27 cellular contexts compared by ENCODE assay signal in genomic region chr11:118100691-118101232, GRCh38. TPM values are rescaled to one million over a fixed set of nuclear protein-coding genes. Genes with fewer than 3 reads are reported as not detected.
DNase-seq lines count a peak whose midpoint lies in the region; ATAC-seq, FAIRE-seq and TF ChIP-seq lines count a peak whose summit lies in the region.
"Had no signal": no experiment of that assay in that cellular context is flagged by ENCODE, and none has a peak within 500 bp of the region (broad histone marks: within the 10 kb centered on the region; RNA-seq: fewer than 3 reads in every experiment).

No MANE protein-coding gene starts in this region.

- peak overlapping the region; percentile 74 for H3K4me3 Mint-ChIP-seq in glutamatergic neuron (ENCODE audit: unreplicated experiment)
- H3K4me3 Mint-ChIP-seq: CD4-positive, CD25-positive, alpha-beta regulatory T cell; GM23338; H9 had no signal

- peaks cover 9% of the 10 kb centered on the region for H3K9me3 Mint-ChIP-seq in glutamatergic neuron (ENCODE audit: unreplicated experiment)
- H3K9me3 Mint-ChIP-seq: GM23338, H9 had no signal

- no peaks in the 10 kb centered on the region for H3K36me3 ChIP-seq in WERI-Rb-1
- H3K36me3 ChIP-seq: BLaER1 had no signal

- intact Hi-C loops in left ventricle myocardium superior (cut with micrococcal nuclease) (no loop called here), sciatic nerve (cut with DNase I) (loop anchor here (5.0 kb wide), 1 partner anchor 1727 kb away; no protein-coding TSS in a partner anchor)

- H3K9me3 ChIP-seq in WERI-Rb-1 (ENCODE audit: severe bottlenecking), result no peaks in the 10 kb centered on the region
- H3K9me3 ChIP-seq: BLaER1 had no signal

- no peaks in the 10 kb centered on the region for H3K27me3 ChIP-seq in WERI-Rb-1 (ENCODE audit: insufficient read depth, low read depth, severe bottlenecking)
- H3K27me3 ChIP-seq: BLaER1 had no signal

- H3K4me1 Mint-ChIP-seq in glutamatergic neuron (ENCODE audit: low read depth, unreplicated experiment), result peaks cover 52% of the 10 kb centered on the region

- peaks cover 11% of the 10 kb centered on the region for H3K27me3 Mint-ChIP-seq in glutamatergic neuron (ENCODE audit: unreplicated experiment)

- peaks cover 4% of the 10 kb centered on the region for H3K36me3 Mint-ChIP-seq in glutamatergic neuron (ENCODE audit: unreplicated experiment)
- H3K36me3 Mint-ChIP-seq: CD4-positive, CD25-positive, alpha-beta regulatory T cell had no signal

- DNase-seq in D341Med (ENCODE audit: low spot score) (peak; percentile 5), glutamatergic neuron (no peak), left ventricle myocardium superior (no peak), sciatic nerve (ENCODE audit: low spot score) (peak; percentile 21), WERI-Rb-1 (no peak), RCC 7860 (ENCODE audit: low spot score) (no peak), NCI-H1417 (lab: John Stamatoyannopoulos, UW) (no peak)
- DNase-seq: CD4-positive, CD25-positive, alpha-beta regulatory T cell; DMS53; H9; IMR-90; MM.1S; NCI-H1694; NCI-H2029 treated with DMSO at 0.1 percent for 48 hours; NCI-H226; NCI-H510A; NCI-H69; SIG-M5 had no signal

- H3K4me3 ChIP-seq in WERI-Rb-1 (ENCODE audit: low read depth, low read length), result no peak overlapping the region
- H3K4me3 ChIP-seq: BLaER1, GM23338, SK-N-MC had no signal

- FAIRE-seq in RCC 7860 (lab: Jason Lieb, UNC), result no peak
- FAIRE-seq: A204.1, GM18507 had no signal

- H3K27ac Mint-ChIP-seq in glutamatergic neuron (ENCODE audit: unreplicated experiment), result peak overlapping the region; percentile 98
- H3K27ac Mint-ChIP-seq: GM23338, H9 had no signal

- H3K27ac ChIP-seq in WERI-Rb-1, result no peak overlapping the region
- H3K27ac ChIP-seq: BLaER1, KMS-11, RWPE1, SK-N-MC had no signal

- ATAC-seq in left ventricle myocardium superior (peak; percentile 13), sciatic nerve (no peak)

- TF ChIP-seq CTCF in glutamatergic neuron (IDR thresholded peaks at IDR 0.05; ENCODE audit: partially characterized antibody, unreplicated experiment) (no peak), WERI-Rb-1 (IDR thresholded peaks at IDR 0.05; ENCODE audit: low read depth, low read length) (no peak)

RNA-seq across cellular contexts. Expression of gene SMIM35, which starts 14.0 kb away (rescaled TPM):
- not detected for total RNA-seq in glutamatergic neuron (ENCODE audit: unreplicated experiment)
- total RNA-seq in left ventricle myocardium superior, result not detected
- total RNA-seq in sciatic nerve, result not detected
- total RNA-seq: Daoy, G401, GM23338, H9, IMR-90 had no signal

RNA-seq across cellular contexts. Expression of gene TMPRSS4, which starts 23.9 kb away (rescaled TPM):
- total RNA-seq in glutamatergic neuron (ENCODE audit: unreplicated experiment) (not detected), left ventricle myocardium superior (not detected), sciatic nerve (not detected)
- total RNA-seq: CD4-positive, CD25-positive, alpha-beta regulatory T cell; Daoy; G401; H9; IMR-90 had no signal

RNA-seq across cellular contexts. Expression of gene SCN4B, which starts 51.9 kb away (rescaled TPM):
- total RNA-seq in glutamatergic neuron (ENCODE audit: unreplicated experiment) (2.9 TPM), left ventricle myocardium superior (11.0 TPM), sciatic nerve (2.9 TPM)
- total RNA-seq: CD4-positive, CD25-positive, alpha-beta regulatory T cell; G401 had no signal

Comparison
In these comparisons a context has a peak if more than half of its experiments do, and no peak if none do; other contexts are left out.
1. DNase-seq: peak in D341Med (single experiment) and sciatic nerve (single experiment); none in glutamatergic neuron (single experiment), left ventricle myocardium superior (single experiment), WERI-Rb-1 (single experiment), RCC 7860 (single experiment) and NCI-H1417 (0 of 3).